16 cellular contexts compared by ENCODE assay signal in the genomic region with DNA sequence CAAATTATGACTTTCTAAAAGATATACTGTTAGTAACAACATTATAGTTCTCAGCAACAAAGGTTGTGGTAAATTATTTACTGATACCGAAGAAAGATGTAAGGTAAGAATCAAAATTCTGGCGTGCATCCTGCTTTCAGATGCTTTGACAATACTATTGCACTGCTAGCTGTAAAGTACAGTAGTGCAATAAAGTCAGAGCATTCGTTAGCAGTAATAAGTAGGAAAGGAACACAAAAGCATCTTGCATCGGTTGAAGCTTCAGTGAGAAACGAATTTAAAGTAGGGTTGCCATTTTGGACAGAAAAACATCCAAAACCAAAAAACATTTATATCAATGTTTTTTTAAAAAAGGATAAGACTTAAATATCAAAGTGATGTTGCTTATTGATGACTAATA. TPM values are rescaled to one million over a fixed set of nuclear protein-coding genes. Genes with fewer than 3 reads are reported as not detected.
DNase-seq lines count a peak whose midpoint lies in the region; ATAC-seq, FAIRE-seq and TF ChIP-seq lines count a peak whose summit lies in the region.
"Had no signal": no experiment of that assay in that cellular context is flagged by ENCODE, and none has a peak within 500 bp of the region (broad histone marks: within the 10 kb centered on the region; RNA-seq: fewer than 3 reads in every experiment).

No MANE protein-coding gene starts in this region.

- CTCF ChIA-PET in CD4-positive, alpha-beta T cell (lab: Charles Lee), result interaction anchor here (1.6 kb wide), 1 partner anchor 44 kb away, joined by 3 read pairs; a partner anchor contains a TSS
- CTCF ChIA-PET in GM12878 (lab: Yijun Ruan, JAX), result interaction anchor here (0.8 to 3.1 kb wide), 6 partner anchors 15 to 632 kb away, joined by 3 to 15 read pairs (median 4); no protein-coding TSS in a partner anchor

- in situ Hi-C loops in GM12878 (cut with MboI), result no loop called here

- H2AFZ ChIP-seq in GM12878 (ENCODE audit: control insufficient read depth, low read depth, low read length), result no peak overlapping the region

- H3K9ac ChIP-seq in GM12878 (ENCODE audit: control insufficient read depth, insufficient read depth, low read length), result no peak overlapping the region

- RAD21 ChIA-PET in GM12878 (lab: Charles Lee; ENCODE audit: unreplicated experiment), result interaction anchor here (0.9 kb wide), 1 partner anchor 126 kb away, joined by 3 read pairs; no protein-coding TSS in a partner anchor

- BruUV-seq in GM12878 (replicated peaks; lab: Mats Ljungman, UMichigan), result no TSS peak

- H3K4me1 ChIP-seq in GM12878 (ENCODE audit: control insufficient read depth, insufficient read depth, low read length), result peaks cover 3% of the 10 kb centered on the region; the same call in 1 of the 2 replicates
- H3K4me1 ChIP-seq in adrenal gland (replicated peaks in 1 of 2), result peaks cover 5 to 13% of the 10 kb centered on the region in 2 donors

- no peaks in the 10 kb centered on the region for H3K36me3 Mint-ChIP-seq in CD4-positive, alpha-beta T cell (ENCODE audit: low read depth)
- no peaks in the 10 kb centered on the region for H3K36me3 Mint-ChIP-seq in mesothelial cell of epicardium

- no peak overlapping the region for H3K27ac ChIP-seq in CD4-positive, alpha-beta T cell (ENCODE audit: low read depth, low read length)
- H3K27ac ChIP-seq in GM12878 (ENCODE audit: control insufficient read depth, insufficient read depth) (no peak overlapping the region), adrenal gland (no peak overlapping the region)
- H3K27ac ChIP-seq: right atrium auricular region had no signal

- H3K27me3 Mint-ChIP-seq in CD4-positive, alpha-beta T cell, result no peaks in the 10 kb centered on the region
- no peaks in the 10 kb centered on the region for H3K27me3 Mint-ChIP-seq in mesothelial cell of epicardium (ENCODE audit: low read depth)

- no peaks in the 10 kb centered on the region for H4K20me1 ChIP-seq in GM12878 (ENCODE audit: control insufficient read depth, insufficient read depth)

- peaks cover 87% of the 10 kb centered on the region for H3K79me2 ChIP-seq in GM12878 (ENCODE audit: control insufficient read depth, insufficient read depth, low read length)

- H3K4me3 ChIP-seq in GM12878, result no peak overlapping the region
- no peak overlapping the region for H3K4me3 ChIP-seq in adrenal gland
- H3K4me3 ChIP-seq: right atrium auricular region, stomach had no signal

- SMC1A ChIA-PET in GM12878 (lab: Charles Lee; ENCODE audit: uncharacterized antibody, unreplicated experiment), result interaction anchor here (1.1 to 1.8 kb wide), 4 partner anchors 9 to 41 kb away, joined by 3 to 10 read pairs (median 6); no protein-coding TSS in a partner anchor

- H3K27me3 ChIP-seq in CD4-positive, alpha-beta T cell (ENCODE audit: control insufficient read depth, insufficient read depth, low read length), result no peaks in the 10 kb centered on the region
- H3K27me3 ChIP-seq in GM12878 (replicated peaks in 1 of 2; ENCODE audit: control insufficient read depth in 2 of 2, insufficient read depth in 2 of 2, low read length in 1 of 2) (no peaks in the 10 kb centered on the region), adrenal gland (no peaks in the 10 kb centered on the region)
- H3K27me3 ChIP-seq: right atrium auricular region, stomach had no signal

- no peak for DNase-seq in CD4-positive, alpha-beta T cell
- peak; percentile 18 for DNase-seq in NCI-H69 (lab: John Stamatoyannopoulos, UW)
- DNase-seq in GM12878 (ENCODE audit: low read depth, low spot score), result no peak
- no peak for DNase-seq in mesothelial cell of epicardium (ENCODE audit: low spot score in 2 of 2, unreplicated experiment in 2 of 2)
- DNase-seq in HuH-7.5 (ENCODE audit: low spot score), result no peak
- DNase-seq in adrenal gland, result no peak
- DNase-seq: left colon, midbrain, NCI-H1048, NCI-H2107, NCI-H748 treated with DMSO at 0.1 percent for 48 hours, stomach had no signal

- TF ChIP-seq CTCF in CD4-positive, alpha-beta T cell (IDR thresholded peaks at IDR 0.05), result no peak
- TF ChIP-seq CTCF in GM12878 (IDR thresholded peaks at IDR 0.05 in 2 of 3, conservative IDR thresholded peaks at IDR 0.05 in 1 of 3; ENCODE audit: control insufficient read depth in 2 of 3, extremely low read depth in 1 of 3, insufficient read depth in 1 of 3, low read depth in 3 of 3, low read length in 3 of 3) (no peak), mesothelial cell of epicardium (IDR thresholded peaks at IDR 0.05; ENCODE audit: unreplicated experiment) (no peak), adrenal gland (IDR thresholded peaks at IDR 0.05) (no peak)

- POLR2A ChIA-PET in CD4-positive, alpha-beta T cell (lab: Charles Lee), result interaction anchor here (2.4 kb wide), 1 partner anchor 44 kb away, joined by 14 read pairs; a partner anchor contains a TSS
- POLR2A ChIA-PET in GM12878 (lab: Charles Lee), result interaction anchor here (0.5 to 1.9 kb wide), 4 partner anchors 11 to 58 kb away, joined by 3 to 9 read pairs (median 4); a partner anchor contains a TSS

- H3K9me3 Mint-ChIP-seq in CD4-positive, alpha-beta T cell, result no peaks in the 10 kb centered on the region
- H3K9me3 Mint-ChIP-seq in mesothelial cell of epicardium, result no peaks in the 10 kb centered on the region
- H3K9me3 Mint-ChIP-seq: activated T-helper 2 cell treated with anti-CD3 and anti-CD28 coated beads, Interferon-gamma antibody, Interleukin-2, Interleukin-4, amounts not matched to agents 10 μg/mL and 5 μg/mL and 100 μg/mL, durations not matched to agents 14 hours and 24 hours and 36 hours had no signal

- H3K36me3 ChIP-seq in GM12878 (ENCODE audit: control insufficient read depth in 2 of 2, insufficient read depth in 2 of 2, low read length in 1 of 2), result no peaks in the 10 kb centered on the region; a peak in 1 of 4 replicates
- no peaks in the 10 kb centered on the region for H3K36me3 ChIP-seq in adrenal gland (replicated peaks in 1 of 2)
- H3K36me3 ChIP-seq: right atrium auricular region, stomach had no signal

- H3K27ac Mint-ChIP-seq in CD4-positive, alpha-beta T cell, result peak overlapping the region; percentile 60
- peak overlapping the region; percentile 47 for H3K27ac Mint-ChIP-seq in mesothelial cell of epicardium

- no peak for ATAC-seq in CD4-positive, alpha-beta T cell (ENCODE audit: poor library complexity)
- ATAC-seq in GM12878 (no peak), HG03108 (IDR thresholded peaks at IDR 0.05; ENCODE audit: unreplicated experiment) (no peak), GM18909 (IDR thresholded peaks at IDR 0.05; ENCODE audit: poor library complexity, unreplicated experiment) (no peak)
- ATAC-seq: left colon had no signal

- H3K4me1 Mint-ChIP-seq in CD4-positive, alpha-beta T cell (ENCODE audit: low read depth), result peaks cover 50% of the 10 kb centered on the region
- H3K4me1 Mint-ChIP-seq in mesothelial cell of epicardium, result peaks cover 26% of the 10 kb centered on the region

- no peak for TF ChIP-seq EP300 in GM12878 (IDR thresholded peaks at IDR 0.05; ENCODE audit: borderline replicate concordance in 1 of 2, control insufficient read depth in 1 of 2, low read depth in 2 of 2, low read length in 2 of 2)

- TF ChIP-seq RAD21 in GM12878 (IDR thresholded peaks at IDR 0.05; ENCODE audit: insufficient read depth, low read depth, low read length), result no peak

- H3K4me3 Mint-ChIP-seq in CD4-positive, alpha-beta T cell, result peak overlapping the region; percentile 38
- H3K4me3 Mint-ChIP-seq in mesothelial cell of epicardium, result no peak overlapping the region

- WGBS in GM12878 (ENCODE audit: insufficient coverage, insufficient replicate concordance, low lambda C conversion rate, missing lambda C conversion rate), result 98% methylated on average over 5 of the region's 5 CpGs
- WGBS in adrenal gland, 4 donors, result 79 to 89% (median 84%) methylated on average over 5 of the region's 5 CpGs

- no peak for FAIRE-seq in GM12878 (lab: Jason Lieb, UNC)

- H3K9me3 ChIP-seq in CD4-positive, alpha-beta T cell (ENCODE audit: control insufficient read depth, low read length), result no peaks in the 10 kb centered on the region
- no peaks in the 10 kb centered on the region for H3K9me3 ChIP-seq in GM12878 (replicated peaks; ENCODE audit: control insufficient read depth, insufficient read depth, low read length)
- H3K9me3 ChIP-seq in adrenal gland (replicated peaks in 1 of 3), result no peaks in the 10 kb centered on the region
- H3K9me3 ChIP-seq: right atrium auricular region, stomach had no signal

- intact Hi-C loops in CD4-positive, alpha-beta T cell (cut with DNase I, micrococcal nuclease), result loop anchor here in 1 of 2 experiments (10.0 kb wide), 3 partner anchors 414 to 1896 kb away; a partner anchor contains a TSS
- intact Hi-C loops in GM12878 (cut with micrococcal nuclease; ENCODE audit: unreplicated experiment), result no loop called here
- intact Hi-C loops in adrenal gland (cut with DNase I), result no loop called here

- H3K4me2 ChIP-seq in GM12878 (ENCODE audit: control insufficient read depth, insufficient read depth), result peak overlapping the region; percentile 57; the same call in 1 of the 2 replicates

- TF ChIP-seq POLR2A in GM12878 (IDR thresholded peaks at IDR 0.05; ENCODE audit: low read depth, low read length) (no peak), adrenal gland (IDR thresholded peaks at IDR 0.05) (no peak)

RNA-seq across cellular contexts. Expression of a gene that starts 4.0 kb away (rescaled TPM):
- 1 to 10 TPM; 5.2 to 7.7 TPM for total RNA-seq in CD4-positive, alpha-beta T cell
- 9.8 and 11.1 TPM in 2 replicates for total RNA-seq in GM12878 (2013; cell fraction: nucleolus; rRNA removed)
- total RNA-seq in GM12878 (2014; rRNA removed), result 57.8 and 59.5 TPM in 2 replicates
- 123 and 131 TPM in 2 replicates for total RNA-seq in GM12878 (2014; rRNA removed; fragmentation: Illumina TruSeq; extraction: Trizol)
- 65.9 and 66.8 TPM in 2 replicates for total RNA-seq in GM12878 (2021)
- polyA plus RNA-seq in GM12878 (2011; ENCODE audit: low read depth), result 63.5 TPM
- 40.3 and 72.1 TPM in 2 replicates for polyA plus RNA-seq in GM12878 (2011; rRNA removed)
- 14.0 and 17.8 TPM in 2 replicates for polyA plus RNA-seq in GM12878 (2011; cell fraction: cytosol; rRNA removed)
- polyA plus RNA-seq in GM12878 (2011; cell fraction: nucleus; rRNA removed), result 8.0 and 8.6 TPM in 2 replicates
- 56.2 and 87.0 TPM in 2 replicates for polyA plus RNA-seq in GM12878 (2012)
- polyA plus RNA-seq in GM12878 (2014; fragmentation: Illumina TruSeq; extraction: Trizol), result 137 and 168 TPM in 2 replicates
- polyA plus RNA-seq in GM12878 (2014; fragmentation: Nextera tagmentation; extraction: Ambion mirVana), result 100 to 1,000 TPM; 110 to 114 TPM
- 71.4 and 82.5 TPM in 2 replicates for polyA plus RNA-seq in GM12878 (2014; rRNA removed)
- 100 to 1,000 TPM; 124 to 133 TPM for polyA plus RNA-seq in GM12878 (2016; fragmentation: Nextera tagmentation; extraction: Ambion mirVana)
- polyA minus RNA-seq in GM12878 (2011; rRNA and poly(A)+ RNA removed), result 14.1 and 15.5 TPM in 2 replicates
- polyA minus RNA-seq in GM12878 (2011; cell fraction: cytosol; rRNA and poly(A)+ RNA removed), result 9.5 and 12.6 TPM in 2 replicates
- 6.2 and 18.9 TPM in 2 replicates for polyA minus RNA-seq in GM12878 (2011; cell fraction: nucleus; rRNA and poly(A)+ RNA removed)
- 59.6 to 64.0 TPM (median 61.7 TPM) in 3 replicates for total RNA-seq in mesothelial cell of epicardium
- total RNA-seq in adrenal gland, result 10 to 100 TPM; 11.7 to 33.6 (median 21.6) TPM
- polyA plus RNA-seq in adrenal gland, result 10 to 100 TPM; 27.9 to 45.8 (median 37.4) TPM

RNA-seq across cellular contexts. Expression of a gene that starts 4.5 kb away (rescaled TPM):
- total RNA-seq in CD4-positive, alpha-beta T cell, result under 1 TPM; 0.69 to 0.92 TPM
- total RNA-seq in GM12878 (2013; cell fraction: nucleolus; rRNA removed), result 9.7 and 11.0 TPM in 2 replicates
- total RNA-seq in GM12878 (2014; rRNA removed) (20.8 and 21.2 TPM in 2 replicates), GM12878 (2014; rRNA removed; fragmentation: Illumina TruSeq; extraction: Trizol) (73.9 and 74.4 TPM in 2 replicates), GM12878 (2021) (51.3 and 54.0 TPM in 2 replicates), mesothelial cell of epicardium (13.3 to 15.2 TPM (median 15.1 TPM) in 3 replicates), adrenal gland (1 to 10 TPM; 1.2 to 5.7 (median 2.1) TPM)
- polyA plus RNA-seq in GM12878 (2011; ENCODE audit: low read depth), result 18.2 TPM
- polyA plus RNA-seq in GM12878 (2011; rRNA removed) (78.3 and 95.1 TPM in 2 replicates), GM12878 (2014; fragmentation: Illumina TruSeq; extraction: Trizol) (97.0 and 99.8 TPM in 2 replicates), GM12878 (2014; fragmentation: Nextera tagmentation; extraction: Ambion mirVana) (10 to 100 TPM; 32.6 to 49.8 TPM), GM12878 (2014; rRNA removed) (46.8 and 49.7 TPM in 2 replicates), GM12878 (2016; fragmentation: Nextera tagmentation; extraction: Ambion mirVana) (10 to 100 TPM; 39.8 to 46.2 TPM), adrenal gland (1 to 10 TPM in 1 of 3 donors, under 1 TPM in 2; 0.16 to 1.6 (median 0.34) TPM)
- 60.4 and 69.0 TPM in 2 replicates for polyA plus RNA-seq in GM12878 (2011; cell fraction: cytosol; rRNA removed)
- 7.3 and 15.0 TPM in 2 replicates for polyA plus RNA-seq in GM12878 (2011; cell fraction: nucleus; rRNA removed)
- 35.8 and 40.1 TPM in 2 replicates for polyA plus RNA-seq in GM12878 (2012)
- 95.1 and 98.6 TPM in 2 replicates for polyA minus RNA-seq in GM12878 (2011; rRNA and poly(A)+ RNA removed)
- polyA minus RNA-seq in GM12878 (2011; cell fraction: cytosol; rRNA and poly(A)+ RNA removed), result 39.4 and 48.4 TPM in 2 replicates
- polyA minus RNA-seq in GM12878 (2011; cell fraction: nucleus; rRNA and poly(A)+ RNA removed), result 5.8 and 8.9 TPM in 2 replicates

RNA-seq across cellular contexts. Expression of a gene that starts 44.3 kb away (rescaled TPM):
- total RNA-seq in CD4-positive, alpha-beta T cell, result 10 to 100 TPM; 16.8 to 18.0 TPM
- 38.9 and 39.3 TPM in 2 replicates for total RNA-seq in GM12878 (2013; cell fraction: nucleolus; rRNA removed)
- total RNA-seq in GM12878 (2014; rRNA removed) (17.7 and 19.7 TPM in 2 replicates), GM12878 (2014; rRNA removed; fragmentation: Illumina TruSeq; extraction: Trizol) (19.4 and 19.7 TPM in 2 replicates), GM12878 (2021) (17.9 and 20.6 TPM in 2 replicates), mesothelial cell of epicardium (23.0 to 25.3 TPM (median 24.4 TPM) in 3 replicates), adrenal gland (10 to 100 TPM; 18.0 to 37.2 (median 25.0) TPM)
- 8.1 TPM for polyA plus RNA-seq in GM12878 (2011; ENCODE audit: low read depth)
- polyA plus RNA-seq in GM12878 (2011; rRNA removed) (18.6 and 24.4 TPM in 2 replicates), GM12878 (2014; fragmentation: Illumina TruSeq; extraction: Trizol) (16.4 and 21.2 TPM in 2 replicates), GM12878 (2014; fragmentation: Nextera tagmentation; extraction: Ambion mirVana) (1 to 10 TPM; 4.8 to 6.7 TPM), GM12878 (2014; rRNA removed) (11.7 and 13.3 TPM in 2 replicates), GM12878 (2016; fragmentation: Nextera tagmentation; extraction: Ambion mirVana) (10 to 100 TPM; 18.6 to 19.6 TPM), adrenal gland (10 to 100 TPM in 1 of 3 donors, 1 to 10 TPM in 2; 6.0 to 31.0 (median 8.4) TPM)
- 8.0 and 8.8 TPM in 2 replicates for polyA plus RNA-seq in GM12878 (2011; cell fraction: cytosol; rRNA removed)
- 15.6 and 48.8 TPM in 2 replicates for polyA plus RNA-seq in GM12878 (2011; cell fraction: nucleus; rRNA removed)
- 6.8 and 7.0 TPM in 2 replicates for polyA plus RNA-seq in GM12878 (2012)
- 23.4 and 46.4 TPM in 2 replicates for polyA minus RNA-seq in GM12878 (2011; rRNA and poly(A)+ RNA removed)
- polyA minus RNA-seq in GM12878 (2011; cell fraction: cytosol; rRNA and poly(A)+ RNA removed), result 6.5 and 14.7 TPM in 2 replicates
- polyA minus RNA-seq in GM12878 (2011; cell fraction: nucleus; rRNA and poly(A)+ RNA removed), result 33.1 and 38.7 TPM in 2 replicates

RNA-seq across cellular contexts. Expression of a gene that starts 58.8 kb away (rescaled TPM):
- total RNA-seq in CD4-positive, alpha-beta T cell, result 10 to 100 TPM; 15.3 to 16.8 TPM
- total RNA-seq in GM12878 (2013; cell fraction: nucleolus; rRNA removed), result 26.1 and 28.2 TPM in 2 replicates
- total RNA-seq in GM12878 (2014; rRNA removed) (17.5 and 20.0 TPM in 2 replicates), GM12878 (2014; rRNA removed; fragmentation: Illumina TruSeq; extraction: Trizol) (17.3 and 17.7 TPM in 2 replicates), GM12878 (2021) (13.6 and 14.6 TPM in 2 replicates), mesothelial cell of epicardium (16.1 to 16.4 TPM (median 16.4 TPM) in 3 replicates), adrenal gland (10 to 100 TPM; 13.2 to 18.1 (median 15.5) TPM)
- 7.7 TPM for polyA plus RNA-seq in GM12878 (2011; ENCODE audit: low read depth)
- polyA plus RNA-seq in GM12878 (2011; rRNA removed) (15.6 and 16.9 TPM in 2 replicates), GM12878 (2014; fragmentation: Illumina TruSeq; extraction: Trizol) (15.6 and 18.9 TPM in 2 replicates), GM12878 (2014; fragmentation: Nextera tagmentation; extraction: Ambion mirVana) (1 to 10 TPM; 2.8 to 3.8 TPM), GM12878 (2014; rRNA removed) (10.3 and 11.1 TPM in 2 replicates), GM12878 (2016; fragmentation: Nextera tagmentation; extraction: Ambion mirVana) (10 to 100 TPM; 15.8 to 16.8 TPM), adrenal gland (10 to 100 TPM in 1 of 3 donors, 1 to 10 TPM in 2; 1.9 to 16.3 (median 2.1) TPM)
- polyA plus RNA-seq in GM12878 (2011; cell fraction: cytosol; rRNA removed), result 12.3 and 12.9 TPM in 2 replicates
- polyA plus RNA-seq in GM12878 (2011; cell fraction: nucleus; rRNA removed), result 10.8 and 11.1 TPM in 2 replicates
- polyA plus RNA-seq in GM12878 (2012), result 8.3 and 10.5 TPM in 2 replicates
- polyA minus RNA-seq in GM12878 (2011; rRNA and poly(A)+ RNA removed), result 18.4 and 24.5 TPM in 2 replicates
- polyA minus RNA-seq in GM12878 (2011; cell fraction: cytosol; rRNA and poly(A)+ RNA removed), result 5.6 and 6.1 TPM in 2 replicates
- 17.4 and 19.6 TPM in 2 replicates for polyA minus RNA-seq in GM12878 (2011; cell fraction: nucleus; rRNA and poly(A)+ RNA removed)
